Comparison of ENCODE assay signal across 1 cellular context in genomic region chr11:70220920-70221319, GRCh38.
A peak's percentile ranks its signal among the peaks of the same experiment; 100 is the strongest.
TF ChIP-seq lines count a peak whose summit lies in the region.

No MANE protein-coding gene starts in this region.

TF ChIP-seq in H1, 55 proteins besides CTCF, POLR2A, EP300 and RAD21 (continued from another document):
- TF ChIP-seq, protein P1, sequence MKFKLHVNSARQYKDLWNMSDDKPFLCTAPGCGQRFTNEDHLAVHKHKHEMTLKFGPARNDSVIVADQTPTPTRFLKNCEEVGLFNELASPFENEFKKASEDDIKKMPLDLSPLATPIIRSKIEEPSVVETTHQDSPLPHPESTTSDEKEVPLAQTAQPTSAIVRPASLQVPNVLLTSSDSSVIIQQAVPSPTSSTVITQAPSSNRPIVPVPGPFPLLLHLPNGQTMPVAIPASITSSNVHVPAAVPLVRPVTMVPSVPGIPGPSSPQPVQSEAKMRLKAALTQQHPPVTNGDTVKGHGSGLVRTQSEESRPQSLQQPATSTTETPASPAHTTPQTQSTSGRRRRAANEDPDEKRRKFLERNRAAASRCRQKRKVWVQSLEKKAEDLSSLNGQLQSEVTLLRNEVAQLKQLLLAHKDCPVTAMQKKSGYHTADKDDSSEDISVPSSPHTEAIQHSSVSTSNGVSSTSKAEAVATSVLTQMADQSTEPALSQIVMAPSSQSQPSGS (IDR thresholded peaks at IDR 0.05; ENCODE audit: low read length): no peak
- TF ChIP-seq, protein P2, sequence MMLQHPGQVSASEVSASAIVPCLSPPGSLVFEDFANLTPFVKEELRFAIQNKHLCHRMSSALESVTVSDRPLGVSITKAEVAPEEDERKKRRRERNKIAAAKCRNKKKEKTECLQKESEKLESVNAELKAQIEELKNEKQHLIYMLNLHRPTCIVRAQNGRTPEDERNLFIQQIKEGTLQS (IDR thresholded peaks at IDR 0.05; ENCODE audit: insufficient read depth, low read depth, low read length): no peak
- TF ChIP-seq MAX (IDR thresholded peaks at IDR 0.05): no peak
- TF ChIP-seq HDAC6 (IDR thresholded peaks at IDR 0.05; ENCODE audit: low read depth, low read length): no peak
- TF ChIP-seq JUND (IDR thresholded peaks at IDR 0.05; ENCODE audit: low read length): 0 out of 2 replicates have a peak, but pooled peaks have one; percentile 14
- no peak for TF ChIP-seq BACH1 (IDR thresholded peaks at IDR 0.05; ENCODE audit: low read length)
- TF ChIP-seq FOSL1 (IDR thresholded peaks at IDR 0.05; ENCODE audit: insufficient read depth, low read depth, low read length): no peak
- no peak for TF ChIP-seq SIX5 (IDR thresholded peaks at IDR 0.05; ENCODE audit: low read depth, low read length)
- TF ChIP-seq CEBPB (IDR thresholded peaks at IDR 0.05; ENCODE audit: low read depth, low read length): no peak
